Comparison of ENCODE assay signal across 8 cellular contexts in genomic region chr12:62259993-62260732, GRCh38. TPM values are rescaled to one million over a fixed set of nuclear protein-coding genes. Genes with fewer than 3 reads are reported as not detected.
DNase-seq lines count a peak whose midpoint lies in the region; ATAC-seq and TF ChIP-seq lines count a peak whose summit lies in the region.

Gene USP15 (plus strand): TSS chr12:62260404. CDS start chr12:62260415, 11 bp downstream.

- peak; percentile 76 for TF ChIP-seq POLR2A in testis (IDR thresholded peaks at IDR 0.05)

- peak; percentile 76 for TF ChIP-seq CTCF in GM06990 (IDR thresholded peaks at IDR 0.05; ENCODE audit: insufficient read depth, low read length, poor library complexity, severe bottlenecking)
- TF ChIP-seq CTCF in HFF-Myc (IDR thresholded peaks at IDR 0.05; ENCODE audit: low read depth, low read length, missing control alignments), result peak; percentile 73
- no peak for TF ChIP-seq CTCF in omental fat pad (IDR thresholded peaks at IDR 0.05)
- TF ChIP-seq CTCF in testis (IDR thresholded peaks at IDR 0.05), result peak; percentile 56 to 71 (median 59)

- H3K9me3 Mint-ChIP-seq in activated naive CD4-positive, alpha-beta T cell treated with anti-CD3 and anti-CD28 coated beads, Interleukin-2, amount 50 U/mL, for 72 hours, result no peaks in the 10 kb centered on the region

- H3K9ac ChIP-seq in SK-N-MC (ENCODE audit: insufficient read length), result peak within 1 kb of the TSS; percentile 77

- peaks cover 28 to 30% of the 10 kb centered on the region in 2 donors for H3K36me3 Mint-ChIP-seq in activated naive CD4-positive, alpha-beta T cell treated with anti-CD3 and anti-CD28 coated beads, Interleukin-2, amount 50 U/mL, for 72 hours

- peak within 1 kb of the TSS; percentile 84 for H3K27ac ChIP-seq in SK-N-MC
- peak within 1 kb of the TSS; percentile 96 to 98 for H3K27ac ChIP-seq in testis

- no peaks in the 10 kb centered on the region for H3K27me3 ChIP-seq in GM06990 (replicated peaks; ENCODE audit: control insufficient read depth, insufficient read depth, low read length)
- no peaks in the 10 kb centered on the region for H3K27me3 ChIP-seq in testis

- peak within 1 kb of the TSS; percentile 98 for H3K4me3 ChIP-seq in GM06990 (replicated peaks; ENCODE audit: low read depth, low read length)
- H3K4me3 ChIP-seq in HFF-Myc (replicated peaks; ENCODE audit: low read depth, low read length), result peak within 1 kb of the TSS; percentile 94
- peak within 1 kb of the TSS; percentile 78 for H3K4me3 ChIP-seq in SK-N-MC
- peak within 1 kb of the TSS; percentile 90 to 100 for H3K4me3 ChIP-seq in testis

- intact Hi-C loops in testis (cut with DNase I; ENCODE audit: low total_unique reads), result no loop called here

- H3K9me3 ChIP-seq in SK-N-MC (ENCODE audit: low read depth, low read length), result no peaks in the 10 kb centered on the region
- no peaks in the 10 kb centered on the region for H3K9me3 ChIP-seq in testis

- peak; percentile 98 for DNase-seq in GM06990 (ENCODE audit: extremely low read depth, insufficient read length)
- peak; percentile 82 for DNase-seq in HFF-Myc (ENCODE audit: extremely low read depth, low read depth)
- DNase-seq in NAMALWA (ENCODE audit: low spot score), result peak; percentile 96
- DNase-seq in SK-N-MC (ENCODE audit: low read depth, low spot score), result peak; percentile 71
- DNase-seq in activated naive CD4-positive, alpha-beta T cell treated with anti-CD3 and anti-CD28 coated beads, Interleukin-2, amount 50 U/mL, for 72 hours (ENCODE audit: low spot score in 2 of 2), result peak; percentile 95
- peak; percentile 60 for DNase-seq in glomerular endothelial cell (ENCODE audit: extremely low read depth, low read depth, low spot score)
- peak; percentile 69 for DNase-seq in omental fat pad (ENCODE audit: low spot score)
- DNase-seq in testis, result peak; percentile 96

- peaks cover 22% of the 10 kb centered on the region for H3K4me1 ChIP-seq in testis

- no peaks in the 10 kb centered on the region; the same call in 1 of the 2 replicates for H3K36me3 ChIP-seq in GM06990 (ENCODE audit: control insufficient read depth, insufficient read depth, low read length)
- peaks cover 20% of the 10 kb centered on the region; the same call in 1 of the 2 replicates for H3K36me3 ChIP-seq in SK-N-MC (ENCODE audit: insufficient read depth, low read length)
- H3K36me3 ChIP-seq in testis (ENCODE audit: low read depth, missing control alignments), result no peaks in the 10 kb centered on the region

- peak; percentile 75 to 77 for ATAC-seq in activated naive CD4-positive, alpha-beta T cell treated with anti-CD3 and anti-CD28 coated beads, Interleukin-2, amount 50 U/mL, for 72 hours
- ATAC-seq in omental fat pad (ENCODE audit: low FRiP score), result peak; percentile 95

- H3K27ac Mint-ChIP-seq in activated naive CD4-positive, alpha-beta T cell treated with anti-CD3 and anti-CD28 coated beads, Interleukin-2, amount 50 U/mL, for 72 hours, result peak within 1 kb of the TSS; percentile 96 to 100

- WGBS in testis, 2 donors, result 0% methylated on average over 36 to 61 of the region's 61 CpGs

RNA-seq across cellular contexts. Expression of gene USP15, which starts in this region (rescaled TPM):
- 100 to 1,000 TPM; 114 to 122 TPM for total RNA-seq in activated naive CD4-positive, alpha-beta T cell treated with anti-CD3 and anti-CD28 coated beads, Interleukin-2, amount 50 U/mL, for 72 hours
- total RNA-seq in glomerular endothelial cell (32.0 and 35.1 TPM in 2 replicates), omental fat pad (100 to 1,000 TPM in 2 of 4 donors, 10 to 100 TPM in 2; 80.4 to 159 (median 111) TPM), testis (100 to 1,000 TPM; 128 to 146 TPM)
- 66.1 TPM for polyA plus RNA-seq in testis (ENCODE audit: insufficient read depth, low read depth, low replicate concordance)

Comparison
In these comparisons a context has a peak if more than half of its experiments do, and no peak if none do; other contexts are left out.
1. Peak in every context shown above with its lines: DNase-seq, ATAC-seq, H3K4me3 ChIP-seq and H3K27ac ChIP-seq.
2. CTCF ChIP-seq: peak in GM06990 (single experiment), HFF-Myc (single experiment) and testis (3 of 3); none in omental fat pad (0 of 3).